Comparison of ENCODE assay signal across 28 cellular contexts in genomic region chr6:104699598-104700329, GRCh38.
DNase-seq lines count a peak whose midpoint lies in the region; ATAC-seq, FAIRE-seq and TF ChIP-seq lines count a peak whose summit lies in the region.
"Had no signal": no experiment of that assay in that cellular context is flagged by ENCODE, and none has a peak within 500 bp of the region (broad histone marks: within the 10 kb centered on the region; RNA-seq: fewer than 3 reads in every experiment).

No MANE protein-coding gene starts in this region.

- no peaks in the 10 kb centered on the region for H3K9me1 ChIP-seq in IMR-90 (ENCODE audit: insufficient read depth, low read length)

- no peak for DNase-seq in IMR-90
- no peak for DNase-seq in endodermal cell
- peak; percentile 5 for DNase-seq in neural crest cell (ENCODE audit: low read depth, low spot score)
- DNase-seq in NCI-H1436 treated with DMSO at 0.1 percent for 48 hours (lab: John Stamatoyannopoulos, UW): no peak
- no peak for DNase-seq in mucosa of descending colon
- DNase-seq in kidney tubule cell (ENCODE audit: low spot score): no peak
- DNase-seq in activated naive CD8-positive, alpha-beta T cell treated with anti-CD3 and anti-CD28 coated beads for 36 hours: no peak
- DNase-seq: CD4-positive, CD25-positive, alpha-beta regulatory T cell; DMS153; DND-41; Kasumi-1; NCI-H1092 treated with DMSO at 0.1 percent for 48 hours; NCI-H1436; NCI-H187 treated with DMSO at 0.1 percent for 48 hours; NCI-H2107; NCI-H226; NCI-H510A; NCI-H69; Right ventricle myocardium superior; RPMI8226 had no signal

- H3K4me3 ChIP-seq in IMR-90 (ENCODE audit: insufficient read depth, low read depth, low read length) (no peak overlapping the region), endodermal cell (ENCODE audit: low read length) (no peak overlapping the region), mucosa of descending colon (no peak overlapping the region)
- H3K4me3 ChIP-seq: BLaER1, K562, SJSA1 had no signal

- H2AFZ ChIP-seq in IMR-90 (replicated peaks; ENCODE audit: low read length, poor library complexity): peak overlapping the region; percentile 60

- H3K9ac ChIP-seq in IMR-90 (ENCODE audit: low read depth, low read length) (no peak overlapping the region), endodermal cell (ENCODE audit: extremely low read depth, low read length, poor library complexity, severe bottlenecking) (no peak overlapping the region)
- H3K9ac ChIP-seq: BLaER1 had no signal

- WGBS in IMR-90 (ENCODE audit: extremely low coverage in 2 of 2, insufficient read length in 1 of 2), 2 experiments: no CpG with 5 or more reads among the region's 8 CpGs
- 60 to 67% methylated on average over 1 to 7 of the region's 8 CpGs for WGBS in endodermal cell (ENCODE audit: insufficient coverage in 1 of 2, insufficient read length in 1 of 2), 2 experiments

- no peak overlapping the region for H2BK20ac ChIP-seq in IMR-90 (ENCODE audit: low read depth, low read length)

- TF ChIP-seq RAD21 in IMR-90 (IDR thresholded peaks at IDR 0.05; ENCODE audit: low read length): no peak

- H3K27me3 Mint-ChIP-seq in endodermal cell (ENCODE audit: insufficient read depth) (no peaks in the 10 kb centered on the region), neural crest cell (ENCODE audit: low read depth) (no peaks in the 10 kb centered on the region)
- H3K27me3 Mint-ChIP-seq in activated naive CD8-positive, alpha-beta T cell treated with anti-CD3 and anti-CD28 coated beads for 36 hours: no peaks in the 10 kb centered on the region

- no peaks in the 10 kb centered on the region for H3K36me3 ChIP-seq in IMR-90 (ENCODE audit: control insufficient read depth, insufficient read depth, low read length)
- H3K36me3 ChIP-seq in endodermal cell (ENCODE audit: control insufficient read depth, insufficient read depth, low read length): no peaks in the 10 kb centered on the region
- no peaks in the 10 kb centered on the region for H3K36me3 ChIP-seq in mucosa of descending colon (ENCODE audit: low read depth)
- H3K36me3 ChIP-seq: BLaER1, SJSA1 had no signal

- no peak overlapping the region for H2BK5ac ChIP-seq in IMR-90 (ENCODE audit: low read depth, low read length, poor library complexity, severe bottlenecking)

- ATAC-seq in IMR-90 (ENCODE audit: low read depth) (no peak), mucosa of descending colon (no peak)
- ATAC-seq: K562 had no signal

- no peak overlapping the region for H4K91ac ChIP-seq in IMR-90 (ENCODE audit: insufficient read depth, low read depth, low read length)

- H3K14ac ChIP-seq in IMR-90 (replicated peaks; ENCODE audit: low read depth, low read length): no peak overlapping the region

- H3K27me3 ChIP-seq in IMR-90 (ENCODE audit: control insufficient read depth, insufficient read depth, low read length): no peaks in the 10 kb centered on the region
- no peaks in the 10 kb centered on the region for H3K27me3 ChIP-seq in endodermal cell (ENCODE audit: control insufficient read depth, insufficient read depth, low read length, poor library complexity, severe bottlenecking)
- H3K27me3 ChIP-seq: BLaER1, SJSA1 had no signal

- no peak overlapping the region for H2BK120ac ChIP-seq in IMR-90 (ENCODE audit: low read depth, low read length)

- dilution Hi-C loops in IMR-90 (cut with HindIII; ENCODE audit: low sequenced_read_pairs, unreplicated experiment): no loop called here

- H4K20me1 ChIP-seq in IMR-90 (ENCODE audit: insufficient read depth, low read length): no peaks in the 10 kb centered on the region
- H4K20me1 ChIP-seq: BLaER1 had no signal

- in situ Hi-C loops in IMR-90 (cut with MboI; ENCODE audit: low sequenced_read_pairs): no loop called here

- no peak overlapping the region for H3K27ac Mint-ChIP-seq in endodermal cell
- H3K27ac Mint-ChIP-seq in neural crest cell (ENCODE audit: unreplicated experiment): no peak overlapping the region
- no peak overlapping the region for H3K27ac Mint-ChIP-seq in activated naive CD8-positive, alpha-beta T cell treated with anti-CD3 and anti-CD28 coated beads for 36 hours
- H3K27ac Mint-ChIP-seq: CD4-positive, CD25-positive, alpha-beta regulatory T cell had no signal

- peak overlapping the region; percentile 35 for H2AK9ac ChIP-seq in IMR-90 (replicated peaks; ENCODE audit: low read depth, low read length, poor library complexity)

- H3K4me2 ChIP-seq in IMR-90 (ENCODE audit: low read depth, low read length): no peak overlapping the region
- H3K4me2 ChIP-seq: BLaER1 had no signal

- H3K9me3 Mint-ChIP-seq in endodermal cell: no peaks in the 10 kb centered on the region
- H3K9me3 Mint-ChIP-seq in neural crest cell: no peaks in the 10 kb centered on the region
- H3K9me3 Mint-ChIP-seq in activated naive CD8-positive, alpha-beta T cell treated with anti-CD3 and anti-CD28 coated beads for 36 hours: no peaks in the 10 kb centered on the region

- no peak overlapping the region for H2AK5ac ChIP-seq in IMR-90 (ENCODE audit: low read depth, low read length)

- peak; percentile 89 for FAIRE-seq in G401.6 (lab: Jason Lieb, UNC)
- FAIRE-seq: A204.1, GM18507, H54, K562 had no signal

- intact Hi-C loops in IMR-90 (cut with micrococcal nuclease): no loop called here
- intact Hi-C loops in mucosa of descending colon (cut with DNase I, micrococcal nuclease): no loop called here

- no peak overlapping the region for H4K8ac ChIP-seq in IMR-90 (ENCODE audit: low read depth in 2 of 2, low read length in 2 of 2)

- H3K4me3 Mint-ChIP-seq in endodermal cell (no peak overlapping the region), neural crest cell (no peak overlapping the region)
- H3K4me3 Mint-ChIP-seq in activated naive CD8-positive, alpha-beta T cell treated with anti-CD3 and anti-CD28 coated beads for 36 hours: no peak overlapping the region
- H3K4me3 Mint-ChIP-seq: CD4-positive, CD25-positive, alpha-beta regulatory T cell had no signal

- H3K4ac ChIP-seq in IMR-90 (ENCODE audit: low read depth, low read length): no peak overlapping the region

- H3K4me1 Mint-ChIP-seq in endodermal cell (peaks cover 4% of the 10 kb centered on the region), neural crest cell (peaks cover 15% of the 10 kb centered on the region)
- peaks cover 10% of the 10 kb centered on the region for H3K4me1 Mint-ChIP-seq in activated naive CD8-positive, alpha-beta T cell treated with anti-CD3 and anti-CD28 coated beads for 36 hours

- no peak for TF ChIP-seq POLR2A in IMR-90 (IDR thresholded peaks at IDR 0.05; ENCODE audit: low read depth, low read length)

- TF ChIP-seq CTCF in IMR-90 (conservative IDR thresholded peaks at IDR 0.05; ENCODE audit: low read depth, low read length) (no peak), endodermal cell (conservative IDR thresholded peaks at IDR 0.05) (no peak), neural crest cell (conservative IDR thresholded peaks at IDR 0.05) (no peak), mucosa of descending colon (IDR thresholded peaks at IDR 0.05) (no peak)

- no peak overlapping the region for H4K5ac ChIP-seq in IMR-90 (ENCODE audit: low read depth, low read length)

- POLR2A ChIA-PET in IMR-90 (lab: Charles Lee; ENCODE audit: unreplicated experiment): no interaction called here

- no peak overlapping the region for H3K27ac ChIP-seq in IMR-90 (ENCODE audit: insufficient read depth, low read length)
- peak overlapping the region; percentile 3 for H3K27ac ChIP-seq in endodermal cell (ENCODE audit: low read depth, low read length)
- H3K27ac ChIP-seq: BLaER1, HL-60, SJSA1 had no signal

- H3K4me1 ChIP-seq in IMR-90 (ENCODE audit: control insufficient read depth, insufficient read depth, low read length): no peaks in the 10 kb centered on the region
- H3K4me1 ChIP-seq in endodermal cell (ENCODE audit: control insufficient read depth, insufficient read depth, low read length): no peaks in the 10 kb centered on the region
- no peaks in the 10 kb centered on the region for H3K4me1 ChIP-seq in mucosa of descending colon (ENCODE audit: low read depth)

- H3K36me3 Mint-ChIP-seq in endodermal cell (ENCODE audit: low read depth): no peaks in the 10 kb centered on the region
- H3K36me3 Mint-ChIP-seq in neural crest cell (ENCODE audit: low read depth): no peaks in the 10 kb centered on the region
- no peaks in the 10 kb centered on the region for H3K36me3 Mint-ChIP-seq in activated naive CD8-positive, alpha-beta T cell treated with anti-CD3 and anti-CD28 coated beads for 36 hours
- H3K36me3 Mint-ChIP-seq: CD4-positive, CD25-positive, alpha-beta regulatory T cell had no signal

- no peak overlapping the region for H3K18ac ChIP-seq in IMR-90 (ENCODE audit: low read depth, low read length)

- H2BK15ac ChIP-seq in IMR-90 (ENCODE audit: low read depth, low read length): no peak overlapping the region

- H3K9me3 ChIP-seq in IMR-90 (ENCODE audit: control insufficient read depth, insufficient read depth, low read length): no peaks in the 10 kb centered on the region
- H3K9me3 ChIP-seq in endodermal cell (ENCODE audit: control insufficient read depth, low read length): no peaks in the 10 kb centered on the region
- H3K9me3 ChIP-seq in mucosa of descending colon: no peaks in the 10 kb centered on the region
- H3K9me3 ChIP-seq: BLaER1, SJSA1 had no signal

- no peaks in the 10 kb centered on the region for H3K79me1 ChIP-seq in IMR-90 (ENCODE audit: low read depth in 1 of 2, low read length in 2 of 2)

- BruUV-seq in IMR-90 (replicated peaks; lab: Mats Ljungman, UMichigan): no TSS peak

- CTCF ChIA-PET in IMR-90 (lab: Yijun Ruan, JAX): interaction anchor here (0.6 kb wide), 1 partner anchor 16 kb away, joined by 3 read pairs; no protein-coding TSS in a partner anchor

- H3K23ac ChIP-seq in IMR-90 (ENCODE audit: low read depth, low read length): no peak overlapping the region

- no peak overlapping the region for H3K56ac ChIP-seq in IMR-90 (ENCODE audit: extremely low read depth, insufficient read depth, low read length)

TF ChIP-seq in IMR-90, 13 proteins besides CTCF, POLR2A, EP300 and RAD21:
- TF ChIP-seq, protein P1, sequence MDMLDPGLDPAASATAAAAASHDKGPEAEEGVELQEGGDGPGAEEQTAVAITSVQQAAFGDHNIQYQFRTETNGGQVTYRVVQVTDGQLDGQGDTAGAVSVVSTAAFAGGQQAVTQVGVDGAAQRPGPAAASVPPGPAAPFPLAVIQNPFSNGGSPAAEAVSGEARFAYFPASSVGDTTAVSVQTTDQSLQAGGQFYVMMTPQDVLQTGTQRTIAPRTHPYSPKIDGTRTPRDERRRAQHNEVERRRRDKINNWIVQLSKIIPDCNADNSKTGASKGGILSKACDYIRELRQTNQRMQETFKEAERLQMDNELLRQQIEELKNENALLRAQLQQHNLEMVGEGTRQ (IDR thresholded peaks at IDR 0.05; ENCODE audit: low read depth, low read length): no peak
- TF ChIP-seq RFX5 (IDR thresholded peaks at IDR 0.05; ENCODE audit: low read depth, low read length): no peak
- TF ChIP-seq MXI1 (IDR thresholded peaks at IDR 0.05; ENCODE audit: borderline replicate concordance, low read depth, low read length): no peak
- no peak for TF ChIP-seq FOS (IDR thresholded peaks at IDR 0.05; ENCODE audit: low read depth, low read length)
